ENCODE assay signal across 16 cellular contexts in the genomic region with DNA sequence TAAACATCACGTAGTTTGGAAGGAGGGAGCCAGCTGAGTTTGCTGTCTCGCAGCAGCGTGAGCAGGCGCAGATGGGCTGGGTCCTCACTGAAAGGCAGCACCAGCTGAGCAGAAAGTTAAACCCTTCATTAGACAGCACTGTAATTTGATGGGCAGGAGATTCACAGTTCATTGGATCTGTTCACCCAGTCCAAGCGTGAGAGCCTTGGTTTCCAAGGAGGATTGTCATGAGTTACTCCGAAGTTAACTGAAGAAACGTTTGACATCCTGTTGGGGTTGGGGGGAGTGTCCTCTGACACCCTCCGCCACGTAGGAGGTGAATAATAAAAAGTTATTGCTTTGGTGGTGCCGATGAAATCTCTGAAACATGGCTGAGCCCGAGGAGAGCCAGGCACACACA.
A peak's percentile ranks its signal among the peaks of the same experiment; 100 is the strongest.
DNase-seq lines count a peak whose midpoint lies in the region; TF ChIP-seq lines count a peak whose summit lies in the region.
"Had no signal": no experiment of that assay in that cellular context is flagged by ENCODE, and none has a peak within 500 bp of the region (broad histone marks: within the 10 kb centered on the region; RNA-seq: fewer than 3 reads in every experiment).

No MANE protein-coding gene starts in this region.

- H3K9me3 ChIP-seq in neural progenitor cell (ENCODE audit: low read depth) (no peaks in the 10 kb centered on the region), uterus (no peaks in the 10 kb centered on the region)
- H3K9me3 ChIP-seq: BLaER1 had no signal

- no peaks in the 10 kb centered on the region for H3K4me1 ChIP-seq in neural progenitor cell
- no peaks in the 10 kb centered on the region for H3K4me1 ChIP-seq in uterus
- H3K4me1 ChIP-seq: BLaER1 had no signal

- no peak overlapping the region for H3K4me2 ChIP-seq in neural progenitor cell
- H3K4me2 ChIP-seq: BLaER1, GM23338 had no signal

- H3K36me3 ChIP-seq in neural progenitor cell (no peaks in the 10 kb centered on the region), uterus (no peaks in the 10 kb centered on the region)

- H3K9ac ChIP-seq in neural progenitor cell: no peak overlapping the region
- H3K9ac ChIP-seq: BLaER1 had no signal

- intact Hi-C loops in uterus (cut with DNase I; ENCODE audit: low total_unique reads): no loop called here

- H3K27ac ChIP-seq in neural progenitor cell (no peak overlapping the region), uterus (no peak overlapping the region)
- H3K27ac ChIP-seq: BLaER1 had no signal

- peak; percentile 13 for DNase-seq in NCI-H2171 treated with DMSO at 0.1 percent for 48 hours (lab: John Stamatoyannopoulos, UW)
- no peak for DNase-seq in NCI-H2171 (lab: John Stamatoyannopoulos, UW)
- DNase-seq in left kidney (ENCODE audit: low read depth, low spot score): peak; percentile 67
- DNase-seq in neural progenitor cell (ENCODE audit: low spot score): no peak
- no peak for DNase-seq in NCI-H82 (lab: John Stamatoyannopoulos, UW)
- no peak for DNase-seq in uterus
- no peak for DNase-seq in T-helper 9 cell
- DNase-seq: 8988T; CD4-positive, alpha-beta memory T cell; DMS153; DMS79; GDM1; HCEC 1CT had no signal

- peak overlapping the region; percentile 80 for H3K27ac Mint-ChIP-seq in neural progenitor cell
- H3K27ac Mint-ChIP-seq: CD14-positive monocyte; CD4-positive, alpha-beta memory T cell; GM23338 had no signal

- no peaks in the 10 kb centered on the region for H3K79me2 ChIP-seq in neural progenitor cell (ENCODE audit: low read depth)

- H3K4me3 ChIP-seq in neural progenitor cell (no peak overlapping the region), uterus (no peak overlapping the region)
- H3K4me3 ChIP-seq: BLaER1, GM23338 had no signal

- TF ChIP-seq CTCF in neural progenitor cell (IDR thresholded peaks at IDR 0.05) (no peak), uterus (IDR thresholded peaks at IDR 0.05) (no peak)

- no peaks in the 10 kb centered on the region for H3K27me3 Mint-ChIP-seq in neural progenitor cell (ENCODE audit: insufficient read depth, low read depth)
- H3K27me3 Mint-ChIP-seq: CD4-positive, alpha-beta memory T cell had no signal

- H3K27me3 ChIP-seq in neural progenitor cell (no peaks in the 10 kb centered on the region), uterus (no peaks in the 10 kb centered on the region)
- H3K27me3 ChIP-seq: BLaER1 had no signal

- H4K20me1 ChIP-seq in neural progenitor cell (ENCODE audit: low read depth): no peaks in the 10 kb centered on the region
- H4K20me1 ChIP-seq: BLaER1 had no signal

- H3K9me3 Mint-ChIP-seq in neural progenitor cell: no peaks in the 10 kb centered on the region
- H3K9me3 Mint-ChIP-seq: CD4-positive, alpha-beta memory T cell; GM23338 had no signal

- peaks cover 41% of the 10 kb centered on the region for H3K4me1 Mint-ChIP-seq in neural progenitor cell
- H3K4me1 Mint-ChIP-seq: CD14-positive monocyte, GM23338 had no signal

- no peak for TF ChIP-seq POLR2A in uterus (IDR thresholded peaks at IDR 0.05)

- H3K4me3 Mint-ChIP-seq in neural progenitor cell: no peak overlapping the region
- H3K4me3 Mint-ChIP-seq: CD14-positive monocyte; CD4-positive, alpha-beta memory T cell; GM23338 had no signal

- peaks cover 14% of the 10 kb centered on the region for H3K36me3 Mint-ChIP-seq in neural progenitor cell

- no peak overlapping the region for H2AFZ ChIP-seq in neural progenitor cell (replicated peaks)
- H2AFZ ChIP-seq: GM23338 had no signal

- H3F3A ChIP-seq in neural progenitor cell (ENCODE audit: low read depth): no peaks in the 10 kb centered on the region

Comparison
In these comparisons a context has a peak if more than half of its experiments do, and no peak if none do; other contexts are left out.
1. DNase-seq: peak in NCI-H2171 treated with DMSO at 0.1 percent for 48 hours (single experiment) and left kidney (single experiment); none in NCI-H2171 (single experiment), neural progenitor cell (single experiment), NCI-H82 (single experiment), uterus (0 of 2) and T-helper 9 cell (single experiment).